11 cellular contexts compared by ENCODE assay signal in the genomic region with DNA sequence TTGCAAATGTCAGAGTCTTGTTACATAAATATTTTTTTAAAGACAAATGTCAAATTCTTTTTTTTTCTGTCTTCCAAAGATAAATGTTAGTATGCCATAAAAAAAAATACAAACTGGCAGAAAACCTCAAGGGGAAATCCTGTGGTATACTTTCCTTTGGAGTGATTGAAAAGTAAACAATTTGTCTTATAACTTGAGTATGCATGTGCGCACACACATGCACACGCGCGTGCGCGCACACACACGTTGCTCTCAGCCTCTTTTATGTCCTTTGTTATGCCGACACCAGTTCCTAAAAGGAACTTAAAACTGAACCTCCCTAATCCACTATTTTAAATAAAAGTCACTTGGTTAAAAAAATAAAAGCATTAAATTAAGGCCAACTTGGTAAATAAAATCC. TPM values are rescaled to one million over a fixed set of nuclear protein-coding genes. Genes with fewer than 3 reads are reported as not detected.
A peak's percentile ranks its signal among the peaks of the same experiment; 100 is the strongest.
DNase-seq lines count a peak whose midpoint lies in the region; ATAC-seq and TF ChIP-seq lines count a peak whose summit lies in the region.
"Had no signal": no experiment of that assay in that cellular context is flagged by ENCODE, and none has a peak within 500 bp of the region (broad histone marks: within the 10 kb centered on the region; RNA-seq: fewer than 3 reads in every experiment).

No MANE protein-coding gene starts in this region.

- H3K36me3 ChIP-seq in Peyer's patch (peaks cover 0 to 20% (median 0%) of the 10 kb centered on the region in 3 donors), Karpas-422 (ENCODE audit: insufficient read depth, low read length) (no peaks in the 10 kb centered on the region)

- TF ChIP-seq POLR2A in Peyer's patch (IDR thresholded peaks at IDR 0.05): no peak

- H3K36me3 Mint-ChIP-seq in activated T-cell treated with anti-CD3 and anti-CD28 coated beads, Interleukin-2, amount 50 U/mL, for 72 hours (ENCODE audit: insufficient read depth in 2 of 2): peaks cover 7 to 24% of the 10 kb centered on the region in 2 donors
- H3K36me3 Mint-ChIP-seq in central memory CD8-positive, alpha-beta T cell (ENCODE audit: insufficient read depth): peaks cover 42% of the 10 kb centered on the region
- peaks cover 98% of the 10 kb centered on the region for H3K36me3 Mint-ChIP-seq in stimulated activated effector memory CD8-positive, alpha-beta T cell treated with anti-CD3 and anti-CD28 coated beads, Interleukin-12 subunit alpha, Interleukin-12 subunit beta, amount 100 ng/mL, for 72 hours

- no peak for TF ChIP-seq CTCF in Peyer's patch (IDR thresholded peaks at IDR 0.05)

- H3K4me2 ChIP-seq in Karpas-422 (ENCODE audit: low read depth, low read length, poor library complexity, severe bottlenecking): no peak overlapping the region

- peaks cover 0 to 32% (median 5%) of the 10 kb centered on the region in 4 donors for H3K4me1 ChIP-seq in Peyer's patch
- no peaks in the 10 kb centered on the region for H3K4me1 ChIP-seq in Karpas-422 (ENCODE audit: low read length)

- no peaks in the 10 kb centered on the region for H3K9me3 ChIP-seq in Peyer's patch
- H3K9me3 ChIP-seq in Karpas-422 (ENCODE audit: low read length): no peaks in the 10 kb centered on the region

- H3K27me3 Mint-ChIP-seq in activated T-cell treated with anti-CD3 and anti-CD28 coated beads, Interleukin-2, amount 50 U/mL, for 72 hours (ENCODE audit: low read depth): no peaks in the 10 kb centered on the region
- no peaks in the 10 kb centered on the region for H3K27me3 Mint-ChIP-seq in central memory CD8-positive, alpha-beta T cell

- peak overlapping the region; percentile 94 for H3K27ac Mint-ChIP-seq in activated T-cell treated with anti-CD3 and anti-CD28 coated beads, Interleukin-2, amount 50 U/mL, for 72 hours
- peak overlapping the region; percentile 93 for H3K27ac Mint-ChIP-seq in central memory CD8-positive, alpha-beta T cell (ENCODE audit: low read depth)
- peak overlapping the region; percentile 88 for H3K27ac Mint-ChIP-seq in stimulated activated effector memory CD8-positive, alpha-beta T cell treated with anti-CD3 and anti-CD28 coated beads, Interleukin-12 subunit alpha, Interleukin-12 subunit beta, amount 100 ng/mL, for 72 hours

- no peak for DNase-seq in activated T-cell treated with anti-CD3 and anti-CD28 coated beads, Interleukin-2, amount 50 U/mL, for 72 hours
- DNase-seq in activated T-cell treated with anti-CD3 and anti-CD28 coated beads for 4 hours (no peak), Peyer's patch (no peak), Karpas-422 (no peak)
- no peak for DNase-seq in central memory CD8-positive, alpha-beta T cell (ENCODE audit: low spot score in 2 of 2)
- DNase-seq in stimulated activated effector memory CD8-positive, alpha-beta T cell treated with anti-CD3 and anti-CD28 coated beads, Interleukin-12 subunit alpha, Interleukin-12 subunit beta, amount 100 ng/mL, for 72 hours (ENCODE audit: low spot score in 2 of 2): no peak
- DNase-seq: EL, H9, NCI-H2081 treated with DMSO at 0.1 percent for 48 hours had no signal

- H4K20me1 ChIP-seq in Karpas-422 (ENCODE audit: insufficient read depth, low read depth, low read length): no peaks in the 10 kb centered on the region

- H3K4me3 Mint-ChIP-seq in activated T-cell treated with anti-CD3 and anti-CD28 coated beads, Interleukin-2, amount 50 U/mL, for 72 hours: peak overlapping the region; percentile 76 to 80
- H3K4me3 Mint-ChIP-seq in central memory CD8-positive, alpha-beta T cell: peak overlapping the region; percentile 35
- peak overlapping the region; percentile 4 for H3K4me3 Mint-ChIP-seq in stimulated activated effector memory CD8-positive, alpha-beta T cell treated with anti-CD3 and anti-CD28 coated beads, Interleukin-12 subunit alpha, Interleukin-12 subunit beta, amount 100 ng/mL, for 72 hours
- H3K4me3 Mint-ChIP-seq: H9 had no signal

- no peak overlapping the region for H2AFZ ChIP-seq in Karpas-422 (ENCODE audit: low read length)

- H3K27ac ChIP-seq in Peyer's patch (peak overlapping the region in 3 of 4 donors; percentile 8 to 54 (median 23)), Karpas-422 (ENCODE audit: low read length) (no peak overlapping the region)

- no peak overlapping the region for H3K9ac ChIP-seq in Karpas-422 (ENCODE audit: low read length)

- H3K27me3 ChIP-seq in Peyer's patch (no peaks in the 10 kb centered on the region), Karpas-422 (ENCODE audit: low read length) (no peaks in the 10 kb centered on the region)

- H3K4me3 ChIP-seq in Peyer's patch: no peak overlapping the region
- H3K4me3 ChIP-seq in Karpas-422 (ENCODE audit: low read length): no peak overlapping the region

- H3K79me2 ChIP-seq in Karpas-422 (ENCODE audit: low read length): no peaks in the 10 kb centered on the region

- ATAC-seq in activated T-cell treated with anti-CD3 and anti-CD28 coated beads, Interleukin-2, amount 50 U/mL, for 72 hours (replicated peaks in 1 of 2): no peak
- ATAC-seq in central memory CD8-positive, alpha-beta T cell (replicated peaks; ENCODE audit: extremely low read depth, poor library complexity, severe bottlenecking): no peak
- no peak for ATAC-seq in stimulated activated effector memory CD8-positive, alpha-beta T cell treated with anti-CD3 and anti-CD28 coated beads, Interleukin-12 subunit alpha, Interleukin-12 subunit beta, amount 100 ng/mL, for 72 hours
- ATAC-seq in HG03135 (IDR thresholded peaks at IDR 0.05; ENCODE audit: unreplicated experiment) (no peak), GM21367 (IDR thresholded peaks at IDR 0.05; ENCODE audit: unreplicated experiment) (no peak)

- no peaks in the 10 kb centered on the region for H3K9me2 ChIP-seq in Karpas-422 (replicated peaks; ENCODE audit: insufficient read depth, low read length)

- H3K4me1 Mint-ChIP-seq in activated T-cell treated with anti-CD3 and anti-CD28 coated beads, Interleukin-2, amount 50 U/mL, for 72 hours (ENCODE audit: low read depth): peaks cover 94% of the 10 kb centered on the region
- H3K4me1 Mint-ChIP-seq in central memory CD8-positive, alpha-beta T cell: peaks cover 77% of the 10 kb centered on the region
- H3K4me1 Mint-ChIP-seq in stimulated activated effector memory CD8-positive, alpha-beta T cell treated with anti-CD3 and anti-CD28 coated beads, Interleukin-12 subunit alpha, Interleukin-12 subunit beta, amount 100 ng/mL, for 72 hours: peaks cover 77% of the 10 kb centered on the region

- no peaks in the 10 kb centered on the region for H3K9me3 Mint-ChIP-seq in activated T-cell treated with anti-CD3 and anti-CD28 coated beads, Interleukin-2, amount 50 U/mL, for 72 hours
- no peaks in the 10 kb centered on the region for H3K9me3 Mint-ChIP-seq in central memory CD8-positive, alpha-beta T cell
- no peaks in the 10 kb centered on the region for H3K9me3 Mint-ChIP-seq in stimulated activated effector memory CD8-positive, alpha-beta T cell treated with anti-CD3 and anti-CD28 coated beads, Interleukin-12 subunit alpha, Interleukin-12 subunit beta, amount 100 ng/mL, for 72 hours
- H3K9me3 Mint-ChIP-seq: H9 had no signal

RNA-seq across cellular contexts. Expression of a gene that starts 58.0 kb away (rescaled TPM):
- total RNA-seq in activated T-cell treated with anti-CD3 and anti-CD28 coated beads, Interleukin-2, amount 50 U/mL, for 72 hours: 10 to 100 TPM; 37.7 to 45.9 TPM
- 100 to 1,000 TPM in 2 of 4 donors, 10 to 100 TPM in 2; 51.8 to 127 (median 105) TPM for total RNA-seq in Peyer's patch
- total RNA-seq in Karpas-422 (2014; rRNA removed; shearing (Covaris generic); ENCODE audit: low replicate concordance): not detected in 2 replicates

Comparison
In these comparisons a context has a peak if more than half of its experiments do, and no peak if none do; other contexts are left out.
1. H3K4me3 Mint-ChIP-seq: peak in every context shown above with its lines; median percentile 78 in activated T-cell treated with anti-CD3 and anti-CD28 coated beads, Interleukin-2, amount 50 U/mL, for 72 hours; 35 in central memory CD8-positive, alpha-beta T cell; 4 in stimulated activated effector memory CD8-positive, alpha-beta T cell treated with anti-CD3 and anti-CD28 coated beads, Interleukin-12 subunit alpha, Interleukin-12 subunit beta, amount 100 ng/mL, for 72 hours.
2. RNA of a gene that starts 58.0 kb away (total RNA-seq): 51.8 to 127 TPM in Peyer's patch and 37.7 to 45.9 TPM in activated T-cell treated with anti-CD3 and anti-CD28 coated beads, Interleukin-2, amount 50 U/mL, for 72 hours; not detected in Karpas-422; every median in the first group is over 10 times any median in the second.
3. Peak in every context shown above with its lines, with median percentiles within 50 percentile points of each other: H3K27ac Mint-ChIP-seq.